In the genomic region with DNA sequence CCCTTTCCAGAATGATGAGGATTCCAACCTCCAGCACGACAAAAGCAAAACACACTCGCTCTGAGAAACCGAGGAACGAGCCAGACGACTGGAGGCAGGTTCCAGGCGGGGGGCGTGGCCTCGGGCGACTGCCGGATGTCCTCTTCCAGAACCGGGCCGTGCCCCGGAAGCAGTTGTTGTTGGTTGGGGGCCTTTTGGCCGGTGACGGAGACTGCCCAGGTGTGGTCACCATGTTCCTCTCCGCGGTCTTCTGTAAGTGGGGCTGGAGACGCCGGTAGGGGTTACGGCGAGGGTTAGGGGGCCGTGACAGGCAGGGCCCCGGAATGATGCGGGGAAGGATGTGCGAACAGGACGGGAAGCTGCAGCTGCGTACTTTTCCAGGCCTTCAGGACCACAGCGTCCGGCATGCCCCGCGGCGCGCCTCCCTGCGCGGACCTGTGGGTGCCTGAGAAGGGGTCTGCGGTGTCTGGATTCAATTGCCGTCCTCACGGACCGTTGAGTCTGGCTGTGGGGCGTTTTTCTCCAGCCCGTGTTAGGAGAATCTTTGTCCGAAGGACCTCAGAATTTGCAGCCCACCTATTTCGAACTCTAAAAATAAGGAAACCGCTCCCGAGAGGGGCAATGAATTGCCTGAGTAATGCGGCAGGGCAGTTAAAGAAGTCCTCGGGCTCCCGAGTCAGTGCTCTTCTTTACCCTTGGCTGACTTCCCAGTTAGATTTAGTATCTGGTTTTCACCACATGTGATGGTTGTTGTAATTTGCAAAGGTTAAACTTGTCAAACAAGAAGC, we compare ENCODE assay signal across 8 cellular contexts. TPM values are rescaled to one million over a fixed set of nuclear protein-coding genes. Genes with fewer than 3 reads are reported as not detected.
A peak's percentile ranks its signal among the peaks of the same experiment; 100 is the strongest.
DNase-seq lines count a peak whose midpoint lies in the region; ATAC-seq, FAIRE-seq and TF ChIP-seq lines count a peak whose summit lies in the region.

MRPL33 (plus strand) TSS at position 172 of the 788 bp plus-strand sequence; CDS start at position 231, 59 bp downstream.

- H3K27ac Mint-ChIP-seq in nephron = peak within 1 kb of the TSS; percentile 98 to 99 (median 99)
- H3K27ac Mint-ChIP-seq in stimulated activated naive CD8-positive, alpha-beta T cell treated with anti-CD3 and anti-CD28 coated beads, Interleukin-15, amount 100 ng/mL, for 72 hours = peak within 1 kb of the TSS; percentile 98

- H3K4me3 ChIP-seq in fibroblast of the aortic adventitia (ENCODE audit: low read depth, low read length) = peak within 1 kb of the TSS; percentile 94

- TF ChIP-seq CTCF in fibroblast of the aortic adventitia (IDR thresholded peaks at IDR 0.05; ENCODE audit: insufficient read depth, low read length) = no peak
- TF ChIP-seq CTCF in nephron (IDR thresholded peaks at IDR 0.05; ENCODE audit: unreplicated experiment in 3 of 3) = no peak

- ATAC-seq in stimulated activated naive CD8-positive, alpha-beta T cell treated with anti-CD3 and anti-CD28 coated beads, Interleukin-15, amount 100 ng/mL, for 72 hours = peak; percentile 98

- DNase-seq in EL = peak; percentile 92
- peak; percentile 90 for DNase-seq in H54 (ENCODE audit: insufficient read length, low spot score)
- peak; percentile 91 for DNase-seq in M059J (ENCODE audit: low read depth)
- peak; percentile 90 to 94 for DNase-seq in SHP77 (lab: John Stamatoyannopoulos, UW)
- DNase-seq in activated effector memory CD4-positive, alpha-beta T cell treated with Interleukin-2 at 50 U/mL for 16 hours = peak; percentile 85
- DNase-seq in fibroblast of the aortic adventitia (ENCODE audit: low read depth) = peak; percentile 89
- peak; percentile 85 to 91 for DNase-seq in stimulated activated naive CD8-positive, alpha-beta T cell treated with anti-CD3 and anti-CD28 coated beads, Interleukin-15, amount 100 ng/mL, for 72 hours

- no peaks in the 10 kb centered on the region for H3K9me3 Mint-ChIP-seq in nephron
- no peaks in the 10 kb centered on the region for H3K9me3 Mint-ChIP-seq in stimulated activated naive CD8-positive, alpha-beta T cell treated with anti-CD3 and anti-CD28 coated beads, Interleukin-15, amount 100 ng/mL, for 72 hours

- peaks cover 22% of the 10 kb centered on the region for H3K27me3 Mint-ChIP-seq in nephron (ENCODE audit: low read depth)
- peaks cover 7% of the 10 kb centered on the region for H3K27me3 Mint-ChIP-seq in stimulated activated naive CD8-positive, alpha-beta T cell treated with anti-CD3 and anti-CD28 coated beads, Interleukin-15, amount 100 ng/mL, for 72 hours

- H3K4me3 Mint-ChIP-seq in nephron = peak within 1 kb of the TSS; percentile 99 to 100 (median 100)
- H3K4me3 Mint-ChIP-seq in stimulated activated naive CD8-positive, alpha-beta T cell treated with anti-CD3 and anti-CD28 coated beads, Interleukin-15, amount 100 ng/mL, for 72 hours = peak within 1 kb of the TSS; percentile 99 to 100

- TF ChIP-seq POLR2A in H54 (IDR thresholded peaks at IDR 0.05; ENCODE audit: low read depth, low read length) = no peak

- FAIRE-seq in H54 (lab: Jason Lieb, UNC) = peak; percentile 89

- peaks cover 13% of the 10 kb centered on the region for H3K36me3 Mint-ChIP-seq in nephron (ENCODE audit: low read depth)

- H3K4me1 Mint-ChIP-seq in nephron = peaks cover 38% of the 10 kb centered on the region
- H3K4me1 Mint-ChIP-seq in stimulated activated naive CD8-positive, alpha-beta T cell treated with anti-CD3 and anti-CD28 coated beads, Interleukin-15, amount 100 ng/mL, for 72 hours = peaks cover 40% of the 10 kb centered on the region

RNA-seq across cellular contexts. Expression of gene MRPL33, which starts in this region (rescaled TPM):
- total RNA-seq in M059J (2014; rRNA removed; shearing (Covaris generic)) = 184 and 206 TPM in 2 replicates
- total RNA-seq in fibroblast of the aortic adventitia (ENCODE audit: low replicate concordance) = 100 and 109 TPM in 2 replicates

Comparison
In these comparisons a context has a peak if more than half of its experiments do, and no peak if none do; other contexts are left out.
1. Peak in every context shown above with its lines: DNase-seq, ATAC-seq and H3K4me3 ChIP-seq.